ENCODE assay signal across 23 cellular contexts in the genomic region with DNA sequence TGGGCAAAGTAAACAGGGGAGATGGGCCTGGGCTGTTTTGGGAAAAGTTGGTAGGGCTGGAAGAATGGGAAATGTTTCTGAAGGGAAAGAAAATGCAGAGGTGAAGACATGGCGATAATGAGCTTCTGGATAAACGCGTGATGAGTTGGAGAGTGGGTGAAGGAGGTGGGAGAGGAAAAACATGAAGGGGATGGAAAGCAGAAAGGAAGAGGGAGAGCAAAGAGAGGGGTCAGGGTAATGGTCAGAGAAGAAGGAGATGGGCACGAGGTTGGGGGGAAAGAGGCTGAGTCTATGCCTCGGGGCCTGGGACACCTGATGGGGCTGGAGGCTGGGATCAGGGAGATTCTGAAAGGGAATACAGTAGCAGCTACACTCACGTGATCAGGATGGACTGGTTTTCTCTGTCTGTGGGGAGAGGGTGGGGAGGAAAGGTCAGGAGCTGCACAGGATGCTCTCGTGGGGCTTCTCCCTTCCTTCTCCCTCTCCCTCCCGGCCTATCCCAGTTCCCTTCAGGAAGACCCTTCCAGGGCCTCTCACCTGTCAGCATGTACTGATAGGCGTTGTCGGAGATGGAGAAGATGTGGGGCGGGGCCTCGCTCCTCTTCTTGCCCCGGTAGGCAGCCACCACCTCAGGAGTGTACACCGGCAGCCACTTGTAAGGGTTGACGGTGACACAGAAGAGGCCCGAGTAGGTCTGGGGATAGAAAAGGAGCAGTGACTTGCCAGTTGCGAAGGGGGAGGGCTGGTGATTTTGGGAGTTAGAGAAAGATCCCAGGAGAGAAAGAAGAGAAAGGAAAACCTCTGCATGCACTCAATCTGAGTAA. TPM values are rescaled to one million over a fixed set of nuclear protein-coding genes. Genes with fewer than 3 reads are reported as not detected.
A peak's percentile ranks its signal among the peaks of the same experiment; 100 is the strongest.
DNase-seq lines count a peak whose midpoint lies in the region; ATAC-seq, FAIRE-seq and TF ChIP-seq lines count a peak whose summit lies in the region.
"Had no signal": no experiment of that assay in that cellular context is flagged by ENCODE, and none has a peak within 500 bp of the region (broad histone marks: within the 10 kb centered on the region; RNA-seq: fewer than 3 reads in every experiment).

No MANE protein-coding gene starts in this region.

- H3K27ac Mint-ChIP-seq in brain = peak overlapping the region in 4 of 5 experiments; percentile 27 to 100 (median 67)
- H3K27ac Mint-ChIP-seq: CD14-positive monocyte had no signal

- H3K9me3 Mint-ChIP-seq in brain = peaks cover 0 to 2% (median 0%) of the 10 kb centered on the region in 5 experiments
- H3K9me3 Mint-ChIP-seq: CD14-positive monocyte had no signal

- peak in 1 of 4 donors; percentile 1 for ATAC-seq in heart left ventricle
- no peak for ATAC-seq in left cardiac atrium
- no peak for ATAC-seq in GM21390 (IDR thresholded peaks at IDR 0.05; ENCODE audit: unreplicated experiment)

- H3K4me3 ChIP-seq in heart left ventricle = peak overlapping the region in 2 of 12 donors; percentile 54 to 59
- peak overlapping the region; percentile 76 to 80 (median 79) for H3K4me3 ChIP-seq in skeletal muscle tissue (ENCODE audit: low read length in 3 of 3)
- H3K4me3 ChIP-seq: MG63 had no signal

- H3K27me3 Mint-ChIP-seq in brain = peaks cover 2% of the 10 kb centered on the region

- TF ChIP-seq POLR2A in heart left ventricle (IDR thresholded peaks at IDR 0.05) = no peak
- no peak for TF ChIP-seq POLR2A in GM12891 (IDR thresholded peaks at IDR 0.05; ENCODE audit: low read depth, low read length)

- no peak for FAIRE-seq in GM12891 (lab: Jason Lieb, UNC)
- FAIRE-seq: GM12892, H54 had no signal

- H3K27ac ChIP-seq in heart left ventricle = peak overlapping the region in 8 of 12 donors; percentile 72 to 97 (median 91)
- peak overlapping the region; percentile 31 for H3K27ac ChIP-seq in skeletal muscle tissue (ENCODE audit: low read depth, low read length)

- intact Hi-C loops in heart left ventricle (cut with DNase I) = no loop called here
- intact Hi-C loops in left cardiac atrium (cut with DNase I) = no loop called here

- TF ChIP-seq CTCF in heart left ventricle (IDR thresholded peaks at IDR 0.05) = no peak
- no peak for TF ChIP-seq CTCF in brain (conservative IDR thresholded peaks at IDR 0.05)

- no peaks in the 10 kb centered on the region for H3K9me3 ChIP-seq in heart left ventricle
- H3K9me3 ChIP-seq in skeletal muscle tissue (ENCODE audit: control insufficient read depth in 3 of 3, low read length in 3 of 3) = no peaks in the 10 kb centered on the region
- H3K9me3 ChIP-seq: MG63 had no signal

- H3K4me1 Mint-ChIP-seq in brain = peaks cover 67% of the 10 kb centered on the region
- H3K4me1 Mint-ChIP-seq: CD14-positive monocyte had no signal

- DNase-seq in heart left ventricle (peak in 2 of 5 donors; percentile 19 to 22), left cardiac atrium (no peak), mesenteric fat pad (ENCODE audit: low spot score) (peak; percentile 57), GM12891 (ENCODE audit: insufficient read length, low spot score) (no peak), anterior cingulate cortex (lab: John Stamatoyannopoulos, UW) (no peak)
- DNase-seq: DMS 273 treated with DMSO at 0.1 percent for 48 hours, GDM1, IMR-90, Karpas-422, MG63, NCI-H1092, NCI-H146, NCI-H2081, NCI-H748 treated with DMSO at 0.1 percent for 48 hours, RPMI8226 had no signal

- no peak overlapping the region for H3K4me3 Mint-ChIP-seq in brain
- H3K4me3 Mint-ChIP-seq: CD14-positive monocyte had no signal

- peaks cover 0 to 16% (median 0%) of the 10 kb centered on the region in 12 donors for H3K4me1 ChIP-seq in heart left ventricle
- H3K4me1 ChIP-seq in skeletal muscle tissue (ENCODE audit: control insufficient read depth in 3 of 3, insufficient read depth in 3 of 3, low read length in 3 of 3) = peaks cover 12 to 50% (median 44%) of the 10 kb centered on the region in 3 donors

- 33 to 47% (median 44%) methylated on average over 17 of the region's 17 CpGs for WGBS in heart left ventricle, 4 donors

- peaks cover 0 to 75% (median 39%) of the 10 kb centered on the region in 9 donors for H3K36me3 ChIP-seq in heart left ventricle
- H3K36me3 ChIP-seq in skeletal muscle tissue (ENCODE audit: control insufficient read depth in 3 of 3, insufficient read depth in 3 of 3, low read length in 3 of 3) = peaks cover 17 to 76% (median 57%) of the 10 kb centered on the region in 3 donors
- H3K36me3 ChIP-seq: MG63 had no signal

- H3K27me3 ChIP-seq in heart left ventricle = no peaks in the 10 kb centered on the region
- H3K27me3 ChIP-seq in skeletal muscle tissue (ENCODE audit: control insufficient read depth in 3 of 3, insufficient read depth in 3 of 3, low read length in 3 of 3) = peaks cover 0 to 2% (median 0%) of the 10 kb centered on the region in 3 donors
- H3K27me3 ChIP-seq: MG63 had no signal

- no peaks in the 10 kb centered on the region for H3K36me3 Mint-ChIP-seq in brain
- H3K36me3 Mint-ChIP-seq: CD14-positive monocyte had no signal

- H3K9ac ChIP-seq in skeletal muscle tissue (ENCODE audit: low read depth in 1 of 3, low read length in 3 of 3) = peak overlapping the region in 2 of 3 donors; percentile 66 to 82

TF ChIP-seq in GM12891, 5 proteins besides CTCF, POLR2A, EP300 and RAD21:
- TF ChIP-seq POLR2AphosphoS5 (IDR thresholded peaks at IDR 0.05; ENCODE audit: low read depth, low read length) (no peak), PAX5 (IDR thresholded peaks at IDR 0.05; ENCODE audit: insufficient read depth, low read length, severe bottlenecking) (no peak), POU2F2 (IDR thresholded peaks at IDR 0.05; ENCODE audit: low read depth, low read length) (no peak), TAF1 (IDR thresholded peaks at IDR 0.05; ENCODE audit: low read depth, low read length) (no peak), SPI1 (IDR thresholded peaks at IDR 0.05; ENCODE audit: low read depth, low read length) (no peak)

RNA-seq across cellular contexts. Expression of a gene that starts 3.1 kb away (rescaled TPM):
- over 10,000 TPM in 7 of 9 donors, 1,000 to 10,000 TPM in 2; 6,202 to 23,825 (median 18,310) TPM for total RNA-seq in heart left ventricle
- over 10,000 TPM in 1 of 2 donors, 100 to 1,000 TPM in 1; 727 to 12,111 TPM for polyA plus RNA-seq in heart left ventricle
- 100 to 1,000 TPM; 175 to 201 TPM for total RNA-seq in left cardiac atrium
- 0.56 TPM for polyA plus RNA-seq in brain (ENCODE audit: insufficient read depth, low read depth, low replicate concordance)
- not detected for total RNA-seq in mesenteric fat pad
- 426 TPM for total RNA-seq in skeletal muscle tissue
- 0.03 TPM for polyA plus RNA-seq in GM12891 (2012; ENCODE audit: low read depth, missing spikeins)
- total RNA-seq: A673, IMR-90, NCI-H460 had no signal
- polyA plus RNA-seq: CD14-positive monocyte, IMR-90 had no signal

RNA-seq across cellular contexts. Expression of a gene that starts 24.2 kb away (rescaled TPM):
- total RNA-seq in heart left ventricle (1,000 to 10,000 TPM in 4 of 9 donors, 100 to 1,000 TPM in 4, 10 to 100 TPM in 1; 76.8 to 4,027 (median 602) TPM), left cardiac atrium (over 10,000 TPM; 10,415 to 11,820 TPM), mesenteric fat pad (not detected), skeletal muscle tissue (2.1 TPM)
- polyA plus RNA-seq in heart left ventricle (1,000 to 10,000 TPM; 1,673 to 5,104 TPM), brain (ENCODE audit: insufficient read depth, low read depth, low replicate concordance) (not detected)
- polyA plus RNA-seq in GM12891 (2012; ENCODE audit: low read depth, missing spikeins) = 0.18 TPM
- total RNA-seq: A673, IMR-90, NCI-H460 had no signal
- polyA plus RNA-seq: CD14-positive monocyte, IMR-90 had no signal

RNA-seq across cellular contexts. Expression of a gene that starts 37.2 kb away (rescaled TPM):
- total RNA-seq in heart left ventricle (10 to 100 TPM; 16.5 to 23.4 (median 18.7) TPM), left cardiac atrium (10 to 100 TPM; 20.1 to 23.6 TPM), mesenteric fat pad (29.7 TPM), skeletal muscle tissue (32.4 TPM)
- polyA plus RNA-seq in heart left ventricle (10 to 100 TPM; 17.8 to 43.4 TPM), brain (ENCODE audit: insufficient read depth, low read depth, low replicate concordance) (32.0 TPM)
- polyA plus RNA-seq in GM12891 (2012; ENCODE audit: low read depth, missing spikeins) = 49.6 TPM

RNA-seq across cellular contexts. Expression of a gene that starts 55.5 kb away (rescaled TPM):
- total RNA-seq in heart left ventricle = under 1 TPM in 5 of 9 donors, not detected in 4; 0.32 to 0.92 (median 0.64) TPM
- polyA plus RNA-seq in heart left ventricle = 1 to 10 TPM; 1.6 to 1.8 TPM
- total RNA-seq in left cardiac atrium = 1 to 10 TPM in 1 of 2 donors, under 1 TPM in 1; 0.44 to 1.4 TPM
- 92.0 TPM for polyA plus RNA-seq in brain (ENCODE audit: insufficient read depth, low read depth, low replicate concordance)
- total RNA-seq in mesenteric fat pad = not detected
- 2.1 TPM for total RNA-seq in skeletal muscle tissue
- not detected for polyA plus RNA-seq in GM12891 (2012; ENCODE audit: low read depth, missing spikeins)
- total RNA-seq: A673, IMR-90, NCI-H460 had no signal

RNA-seq across cellular contexts. Expression of a gene that starts 59.7 kb away (rescaled TPM):
- total RNA-seq in heart left ventricle (under 1 TPM in 1 of 9 donors, not detected in 8; 0.29 TPM), left cardiac atrium (not detected), mesenteric fat pad (not detected), skeletal muscle tissue (not detected)
- polyA plus RNA-seq in heart left ventricle (not detected), brain (ENCODE audit: insufficient read depth, low read depth, low replicate concordance) (not detected)
- not detected for polyA plus RNA-seq in GM12891 (2012; ENCODE audit: low read depth, missing spikeins)
- total RNA-seq: A673, IMR-90, NCI-H460 had no signal
- polyA plus RNA-seq: CD14-positive monocyte, IMR-90 had no signal

Comparison
In these comparisons a context has a peak if more than half of its experiments do, and no peak if none do; other contexts are left out.
1. RNA of a gene that starts 3.1 kb away (total RNA-seq): 6,202 to 23,825 TPM in heart left ventricle, 426 TPM in skeletal muscle tissue (single experiment) and 175 to 201 TPM in left cardiac atrium; not detected in mesenteric fat pad (single experiment); every median in the first group is over 100 times any median in the second.
2. RNA of a gene that starts 24.2 kb away (total RNA-seq): 10,415 to 11,820 TPM in left cardiac atrium and 76.8 to 4,027 TPM in heart left ventricle; 2.1 TPM in skeletal muscle tissue (single experiment) and not detected in mesenteric fat pad (single experiment); every median in the first group is over 10 times any median in the second.